9 cellular contexts compared by ENCODE assay signal in genomic region chr20:56628015-56628872, GRCh38. TPM values are rescaled to one million over a fixed set of nuclear protein-coding genes. Genes with fewer than 3 reads are reported as not detected.
DNase-seq lines count a peak whose midpoint lies in the region; ATAC-seq and TF ChIP-seq lines count a peak whose summit lies in the region.
"Had no signal": no experiment of that assay in that cellular context is flagged by ENCODE, and none has a peak within 500 bp of the region (broad histone marks: within the 10 kb centered on the region; RNA-seq: fewer than 3 reads in every experiment).

No MANE protein-coding gene starts in this region.

- H3K9me3 Mint-ChIP-seq in HFFc6, result no peaks in the 10 kb centered on the region

- in situ Hi-C loops in T47D (cut with HindIII; ENCODE audit: low pct_unique_long_range_greater_than_20kb, low sequenced_read_pairs), result no loop called here

- peak overlapping the region; percentile 87 for H3K4me3 Mint-ChIP-seq in HFFc6

- peaks cover 0 to 10% of the 10 kb centered on the region in 2 donors for H3K9me3 ChIP-seq in lung (ENCODE audit: control insufficient read depth in 2 of 2, insufficient read depth in 1 of 2, low read length in 1 of 2)

- H3K4me3 ChIP-seq in lung, result no peak overlapping the region

- peak; percentile 71 for DNase-seq in 8988T
- DNase-seq in HFFc6, result no peak
- peak; percentile 69 to 81 for DNase-seq in T47D (ENCODE audit: low read depth in 1 of 2, low spot score in 1 of 2)
- no peak for DNase-seq in lung (ENCODE audit: low spot score)
- DNase-seq in globus pallidus (ENCODE audit: low spot score), result no peak
- DNase-seq in cerebellar nuclear complex (lab: John Stamatoyannopoulos, UW), result no peak
- DNase-seq: NCI-H2081 treated with DMSO at 0.1 percent for 48 hours had no signal

- H3K4me1 Mint-ChIP-seq in HFFc6 (ENCODE audit: low read depth), result peaks cover 11% of the 10 kb centered on the region

- ATAC-seq in lung (ENCODE audit: insufficient read depth, low FRiP score), result peak; percentile 7
- no peak for ATAC-seq in GM18511 (IDR thresholded peaks at IDR 0.05; ENCODE audit: unreplicated experiment)
- ATAC-seq in GM18858 (IDR thresholded peaks at IDR 0.05; ENCODE audit: unreplicated experiment), result no peak

- peaks cover 0 to 25% of the 10 kb centered on the region in 2 donors for H3K4me1 ChIP-seq in lung (ENCODE audit: control insufficient read depth in 2 of 2, insufficient read depth in 2 of 2, low read length in 2 of 2)

- H3K27me3 ChIP-seq in lung (ENCODE audit: control insufficient read depth, insufficient read depth), result peaks cover 38% of the 10 kb centered on the region

- peaks cover 5% of the 10 kb centered on the region; the same call in 1 of the 2 replicates for H3K36me3 Mint-ChIP-seq in HFFc6 (ENCODE audit: low read depth)

- 2 to 3% methylated on average over 38 to 48 of the region's 48 CpGs for WGBS in lung, 2 donors

- no peak overlapping the region for H3K27ac ChIP-seq in lung (ENCODE audit: low read depth in 1 of 2, low read length in 1 of 2)

- peaks cover 3% of the 10 kb centered on the region for H3K27me3 Mint-ChIP-seq in HFFc6 (ENCODE audit: insufficient read depth)

- TF ChIP-seq CTCF in HFFc6 (IDR thresholded peaks at IDR 0.05), result no peak
- TF ChIP-seq CTCF in lung (IDR thresholded peaks at IDR 0.05; ENCODE audit: control extremely low read depth, extremely low read depth), result no peak

- peaks cover 0 to 1% of the 10 kb centered on the region in 2 donors for H3K36me3 ChIP-seq in lung (ENCODE audit: control insufficient read depth in 2 of 2, insufficient read depth in 2 of 2, low read length in 2 of 2)

- H3K27ac Mint-ChIP-seq in HFFc6, result no peak overlapping the region

RNA-seq across cellular contexts. Expression of gene TFAP2C, which starts 0.9 kb away (rescaled TPM):
- total RNA-seq in HFFc6 (2021; fragmentation: NEBNext Ultra II Directional; extraction: Animal tissue kit (Norgen Biotek cat#: 25700)), result 1 to 10 TPM; 1.6 to 4.5 (median 1.9) TPM
- 1 to 10 TPM; 5.7 to 6.3 TPM for total RNA-seq in lung
- polyA plus RNA-seq in lung, result 1 to 10 TPM; 2.6 to 3.3 TPM

Comparison
In these comparisons a context has a peak if more than half of its experiments do, and no peak if none do; other contexts are left out.
1. DNase-seq: peak in 8988T (single experiment) and T47D (2 of 2); none in HFFc6 (single experiment), lung (single experiment), globus pallidus (single experiment) and cerebellar nuclear complex (0 of 2).